In genomic region chr17:45046536-45047125, GRCh38 we compare ENCODE assay signal across 11 cellular contexts. TPM values are rescaled to one million over a fixed set of nuclear protein-coding genes. Genes with fewer than 3 reads are reported as not detected.
DNase-seq lines count a peak whose midpoint lies in the region; ATAC-seq and TF ChIP-seq lines count a peak whose summit lies in the region.
"Had no signal": no experiment of that assay in that cellular context is flagged by ENCODE, and none has a peak within 500 bp of the region (broad histone marks: within the 10 kb centered on the region; RNA-seq: fewer than 3 reads in every experiment).

No MANE protein-coding gene starts in this region.

- TF ChIP-seq POLR2A in breast epithelium (IDR thresholded peaks at IDR 0.05), result no peak
- TF ChIP-seq POLR2A in prostate gland (IDR thresholded peaks at IDR 0.05), result no peak

- TF ChIP-seq CTCF in breast epithelium (IDR thresholded peaks at IDR 0.05) (no peak), prostate gland (IDR thresholded peaks at IDR 0.05) (no peak)

- H3K27ac ChIP-seq in breast epithelium (peak overlapping the region; percentile 83 to 97), prostate gland (peak overlapping the region; percentile 27 to 57)

- 57% methylated on average over 9 of the region's 9 CpGs for WGBS in prostate gland

- no peak for ATAC-seq in GM21526 (IDR thresholded peaks at IDR 0.05; ENCODE audit: low FRiP score, unreplicated experiment)

- H3K36me3 ChIP-seq in breast epithelium (no peaks in the 10 kb centered on the region), prostate gland (no peaks in the 10 kb centered on the region)

- DNase-seq in DMS53 (lab: John Stamatoyannopoulos, UW), result peak; percentile 54
- no peak for DNase-seq in DMS53 treated with DMSO at 0.1 percent for 48 hours (lab: John Stamatoyannopoulos, UW; ENCODE audit: unreplicated experiment)
- DNase-seq in M059J (ENCODE audit: low read depth), result peak; percentile 60
- no peak for DNase-seq in breast epithelium (ENCODE audit: low spot score in 2 of 2)
- DNase-seq in prostate gland (ENCODE audit: low spot score), result no peak
- no peak for DNase-seq in head of caudate nucleus
- no peak for DNase-seq in NCI-H1092 treated with DMSO at 0.1 percent for 48 hours (lab: John Stamatoyannopoulos, UW)
- DNase-seq: 8988T; activated T-cell treated with anti-CD3 and anti-CD28 coated beads, Interleukin-2, amount 50 U/mL, for 72 hours; NCI-H524 treated with DMSO at 0.1 percent for 48 hours had no signal

- no peaks in the 10 kb centered on the region for H3K27me3 ChIP-seq in breast epithelium
- no peaks in the 10 kb centered on the region for H3K27me3 ChIP-seq in prostate gland (replicated peaks; ENCODE audit: insufficient read depth)

- peaks cover 11 to 24% of the 10 kb centered on the region in 2 donors for H3K4me1 ChIP-seq in breast epithelium
- peaks cover 18% of the 10 kb centered on the region for H3K4me1 ChIP-seq in prostate gland (replicated peaks)

- intact Hi-C loops in breast epithelium (cut with DNase I; ENCODE audit: low total_unique reads) (no loop called here), prostate gland (cut with DNase I) (no loop called here), head of caudate nucleus (cut with DNase I) (no loop called here)

- H3K4me3 ChIP-seq in breast epithelium, result no peak overlapping the region
- H3K4me3 ChIP-seq in prostate gland, result no peak overlapping the region

- H3K9me3 ChIP-seq in breast epithelium, result no peaks in the 10 kb centered on the region
- H3K9me3 ChIP-seq in prostate gland, result no peaks in the 10 kb centered on the region

RNA-seq across cellular contexts. Expression of gene DCAKD, which starts 4.8 kb away (rescaled TPM):
- 19.2 and 22.2 TPM in 2 replicates for total RNA-seq in M059J (2014; rRNA removed; shearing (Covaris generic))
- 10 to 100 TPM; 44.0 to 76.8 (median 48.2) TPM for total RNA-seq in breast epithelium
- 100 to 1,000 TPM in 1 of 2 donors, 10 to 100 TPM in 1; 91.1 to 111 TPM for total RNA-seq in prostate gland

RNA-seq across cellular contexts. Expression of gene NMT1, which starts 14.5 kb away (rescaled TPM):
- total RNA-seq in M059J (2014; rRNA removed; shearing (Covaris generic)), result 83.4 and 95.0 TPM in 2 replicates
- total RNA-seq in breast epithelium (100 to 1,000 TPM in 1 of 3 donors, 10 to 100 TPM in 2; 81.9 to 130 (median 84.0) TPM), prostate gland (10 to 100 TPM; 39.4 to 68.5 TPM)

Comparison
In these comparisons a context has a peak if more than half of its experiments do, and no peak if none do; other contexts are left out.
1. DNase-seq: peak in DMS53 (single experiment) and M059J (single experiment); none in DMS53 treated with DMSO at 0.1 percent for 48 hours (single experiment), breast epithelium (0 of 2), prostate gland (single experiment), head of caudate nucleus (0 of 42) and NCI-H1092 treated with DMSO at 0.1 percent for 48 hours (single experiment).